1 cellular context compared by ENCODE assay signal in genomic region chr2:219612605-219613286, GRCh38.
TF ChIP-seq lines count a peak whose summit lies in the region.

No MANE protein-coding gene starts in this region.

TF ChIP-seq in GM12878, 131 proteins besides CTCF, POLR2A, EP300 and RAD21:
- TF ChIP-seq CBX5 (IDR thresholded peaks at IDR 0.05; ENCODE audit: low read depth) (no peak), RUNX3 (IDR thresholded peaks at IDR 0.05; ENCODE audit: low read length) (peak; percentile 68), BHLHE40 (IDR thresholded peaks at IDR 0.05; ENCODE audit: borderline replicate concordance in 1 of 2, low read depth in 2 of 2, low read length in 1 of 2) (peak; percentile 12 to 65; a peak in 1 of 4 replicates), TAF1 (IDR thresholded peaks at IDR 0.05; ENCODE audit: borderline replicate concordance, low read depth, low read length) (no peak), E4F1 (IDR thresholded peaks at IDR 0.05; ENCODE audit: borderline replicate concordance, partially characterized antibody) (no peak), SMARCA5 (IDR thresholded peaks at IDR 0.05) (no peak), E2F8 (IDR thresholded peaks at IDR 0.05; ENCODE audit: low read depth, partially characterized antibody) (no peak)
